ENCODE assay signal across 17 cellular contexts in genomic region chr9:18404482-18405029, GRCh38.
"Had no signal": no experiment of that assay in that cellular context is flagged by ENCODE, and none has a peak within 500 bp of the region (broad histone marks: within the 10 kb centered on the region; RNA-seq: fewer than 3 reads in every experiment).

No MANE protein-coding gene starts in this region.

- H3K27me3 ChIP-seq: cardiac muscle cell, colonic mucosa, heart left ventricle, transverse colon had no signal

- H3K4me1 ChIP-seq: colonic mucosa, heart left ventricle, transverse colon had no signal

- FAIRE-seq: frontal cortex, islet of Langerhans had no signal

- H3K4me3 ChIP-seq: cardiac muscle cell, colonic mucosa, heart left ventricle, transverse colon had no signal

- H3K36me3 ChIP-seq: cardiac muscle cell, colonic mucosa, heart left ventricle, transverse colon had no signal

- H3K9me3 ChIP-seq: colonic mucosa, heart left ventricle, transverse colon had no signal

- H3K27ac ChIP-seq: cardiac muscle cell, colonic mucosa, heart left ventricle, transverse colon had no signal

- DNase-seq: activated CD4-positive, alpha-beta T cell treated with anti-CD3 and anti-CD28 coated beads for 48 hours; activated CD8-positive, alpha-beta memory T cell treated with anti-CD3 and anti-CD28 coated beads, Interleukin-2, amount 50 U/mL, for 48 hours; activated CD8-positive, alpha-beta T cell treated with anti-CD3 and anti-CD28 coated beads, Interleukin-2, amount 10 ng/mL, durations not matched to agents 7 days and 5 days; activated naive CD8-positive, alpha-beta T cell treated with anti-CD3 and anti-CD28 coated beads, Interleukin-2, amount 10 ng/mL, durations not matched to agents 7 days and 5 days; aorta; colonic mucosa; effector memory CD4-positive, alpha-beta T cell; heart left ventricle; natural killer cell; nucleus accumbens; right cardiac atrium; stimulated activated CD4-positive, alpha-beta T cell treated with anti-CD3 and anti-CD28 coated beads, Interleukin-2, amount 100 ng/mL, for 24 hours; stimulated activated naive CD4-positive, alpha-beta T cell; transverse colon had no signal
